In the genomic region with DNA sequence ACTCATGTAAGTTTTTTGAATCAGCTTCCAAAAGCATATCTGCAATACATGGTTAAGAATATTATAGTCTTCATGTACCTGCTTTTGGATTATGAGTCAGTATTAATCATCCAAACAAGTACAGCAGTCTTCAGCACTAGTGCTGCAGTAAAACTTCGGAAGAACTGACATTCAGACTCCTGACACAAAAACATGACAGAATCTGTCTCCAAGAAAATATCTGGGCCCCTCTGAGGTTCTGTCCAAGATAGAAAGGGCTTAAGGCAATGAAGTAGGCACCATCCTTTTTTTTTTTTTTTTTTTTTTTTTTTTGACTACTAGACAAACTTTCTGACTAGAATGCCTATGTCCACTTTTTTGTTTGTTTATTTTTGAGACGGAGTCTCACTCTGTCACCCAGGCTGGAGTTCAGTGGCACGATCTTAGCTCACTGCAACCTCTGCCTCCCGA, we compare ENCODE assay signal across 8 cellular contexts.
DNase-seq lines count a peak whose midpoint lies in the region; ATAC-seq, FAIRE-seq and TF ChIP-seq lines count a peak whose summit lies in the region.
"Had no signal": no experiment of that assay in that cellular context is flagged by ENCODE, and none has a peak within 500 bp of the region (broad histone marks: within the 10 kb centered on the region; RNA-seq: fewer than 3 reads in every experiment).

No MANE protein-coding gene starts in this region.

- peak; percentile 97 for FAIRE-seq in H54 (lab: Jason Lieb, UNC)

- DNase-seq in H54 (ENCODE audit: insufficient read length, low spot score) (no peak), RKO (ENCODE audit: low spot score) (peak; percentile 57), fibroblast of peridontal ligament (ENCODE audit: extremely low read depth) (peak; percentile 44), putamen (ENCODE audit: low spot score) (peak; percentile 17), hypothalamus (lab: John Stamatoyannopoulos, UW) (no peak), NCI-H2171 treated with DMSO at 0.1 percent for 48 hours (lab: John Stamatoyannopoulos, UW) (no peak)
- DNase-seq: amniotic stem cell had no signal

- no peak for TF ChIP-seq POLR2A in H54 (IDR thresholded peaks at IDR 0.05; ENCODE audit: low read depth, low read length)

- no peak for ATAC-seq in GM19452 (IDR thresholded peaks at IDR 0.05; ENCODE audit: unreplicated experiment)

Comparison
In these comparisons a context has a peak if more than half of its experiments do, and no peak if none do; other contexts are left out.
1. DNase-seq: peak in RKO (single experiment), fibroblast of peridontal ligament (single experiment) and putamen (single experiment); none in H54 (single experiment), hypothalamus (0 of 51) and NCI-H2171 treated with DMSO at 0.1 percent for 48 hours (single experiment).